8 cellular contexts compared by ENCODE assay signal in the genomic region with DNA sequence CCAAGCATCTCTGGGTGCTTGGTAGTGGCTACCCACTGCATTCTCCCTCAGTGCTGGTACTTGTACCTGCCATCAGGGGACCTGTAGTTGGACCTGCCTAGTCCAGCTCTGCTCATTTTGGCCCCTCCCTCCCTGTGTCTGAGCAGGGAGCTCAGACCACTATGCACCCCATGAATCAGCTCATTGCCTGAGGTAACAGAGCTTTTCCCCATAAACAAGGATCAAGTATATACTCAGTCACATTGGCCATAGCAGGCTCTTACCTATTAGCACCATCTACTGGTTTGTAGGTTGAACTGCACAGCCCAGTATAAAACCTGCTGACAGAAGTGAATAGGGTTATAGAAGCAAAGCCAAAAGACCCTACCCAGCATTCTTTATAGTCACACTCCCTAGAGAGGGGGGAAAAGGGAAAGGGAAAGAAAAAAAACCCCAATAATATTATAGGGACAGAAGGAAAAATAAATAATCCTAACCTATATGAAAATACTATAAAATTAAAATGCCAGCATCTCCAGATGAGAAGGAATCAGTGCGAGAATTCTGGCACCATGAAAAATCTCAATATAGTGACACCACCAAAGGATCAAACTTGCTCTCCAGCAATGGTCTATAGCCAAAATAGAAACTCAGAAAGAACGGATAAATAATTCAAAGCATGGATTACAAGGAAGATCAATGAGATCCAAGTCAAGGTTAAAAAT. TPM values are rescaled to one million over a fixed set of nuclear protein-coding genes. Genes with fewer than 3 reads are reported as not detected.
DNase-seq lines count a peak whose midpoint lies in the region; ATAC-seq and TF ChIP-seq lines count a peak whose summit lies in the region.

No MANE protein-coding gene starts in this region.

- H3K4me1 ChIP-seq in CD4-positive, CD25-positive, alpha-beta regulatory T cell (ENCODE audit: control insufficient read depth, insufficient read depth, low read length, poor library complexity, severe bottlenecking), result peaks cover 34% of the 10 kb centered on the region
- no peaks in the 10 kb centered on the region for H3K4me1 ChIP-seq in right lobe of liver

- H3K27me3 Mint-ChIP-seq in CD4-positive, CD25-positive, alpha-beta regulatory T cell, result no peaks in the 10 kb centered on the region
- H3K27me3 Mint-ChIP-seq in chondrocyte (ENCODE audit: low read depth), result no peaks in the 10 kb centered on the region

- H3K4me3 Mint-ChIP-seq in CD4-positive, CD25-positive, alpha-beta regulatory T cell, result peak overlapping the region; percentile 18 to 71 (median 49)
- H3K4me3 Mint-ChIP-seq in chondrocyte (ENCODE audit: unreplicated experiment), result no peak overlapping the region

- peak; percentile 81 for TF ChIP-seq RAD21 in Ishikawa (IDR thresholded peaks at IDR 0.05; ENCODE audit: low read depth)

- in situ Hi-C loops in SK-MEL-5 (cut with HindIII; ENCODE audit: low pct_unique_long_range_greater_than_20kb, low sequenced_read_pairs), result no loop called here

- H3K4me1 Mint-ChIP-seq in CD4-positive, CD25-positive, alpha-beta regulatory T cell, result peaks cover 30 to 46% (median 40%) of the 10 kb centered on the region in 4 donors
- H3K4me1 Mint-ChIP-seq in chondrocyte (ENCODE audit: low read depth), result peaks cover 11% of the 10 kb centered on the region

- no peak overlapping the region for H3K27ac ChIP-seq in CD4-positive, CD25-positive, alpha-beta regulatory T cell (ENCODE audit: insufficient read depth, low read length, poor library complexity, severe bottlenecking)
- H3K27ac ChIP-seq in right lobe of liver, result no peak overlapping the region

- DNase-seq in CD4-positive, CD25-positive, alpha-beta regulatory T cell, result peak in 2 of 3 donors; percentile 62 to 68
- DNase-seq in SK-MEL-5 (ENCODE audit: low read depth, low spot score) (peak; percentile 65), chondrocyte (ENCODE audit: low spot score) (no peak), right lobe of liver (no peak)

- TF ChIP-seq POLR2A in GM18505 (IDR thresholded peaks at IDR 0.05; ENCODE audit: borderline replicate concordance, extremely low read depth, insufficient read depth, insufficient read length) (no peak), right lobe of liver (IDR thresholded peaks at IDR 0.05) (no peak)

- WGBS in right lobe of liver (ENCODE audit: insufficient coverage, low coverage, low lambda C conversion rate, missing lambda C conversion rate), result 50% methylated on average over 2 of the region's 2 CpGs

- peaks cover 7 to 11% of the 10 kb centered on the region in 2 experiments for H3K9me3 ChIP-seq in CD4-positive, CD25-positive, alpha-beta regulatory T cell (ENCODE audit: control insufficient read depth in 2 of 2, low read length in 2 of 2)
- no peaks in the 10 kb centered on the region for H3K9me3 ChIP-seq in right lobe of liver

- TF ChIP-seq CTCF in chondrocyte (IDR thresholded peaks at IDR 0.05) (peak; percentile 83), right lobe of liver (IDR thresholded peaks at IDR 0.05) (peak; percentile 77 to 87 (median 82))

- peaks cover 3% of the 10 kb centered on the region for H3K36me3 ChIP-seq in CD4-positive, CD25-positive, alpha-beta regulatory T cell (ENCODE audit: control insufficient read depth, insufficient read depth, low read length)
- H3K36me3 ChIP-seq in right lobe of liver, result no peaks in the 10 kb centered on the region

- peaks cover 0 to 22% (median 5%) of the 10 kb centered on the region in 7 donors for H3K9me3 Mint-ChIP-seq in CD4-positive, CD25-positive, alpha-beta regulatory T cell
- peaks cover 27% of the 10 kb centered on the region for H3K9me3 Mint-ChIP-seq in chondrocyte (ENCODE audit: low read depth)

- H3K36me3 Mint-ChIP-seq in CD4-positive, CD25-positive, alpha-beta regulatory T cell, result peaks cover 60% of the 10 kb centered on the region
- H3K36me3 Mint-ChIP-seq in chondrocyte (ENCODE audit: low read depth), result peaks cover 38% of the 10 kb centered on the region

- intact Hi-C loops in right lobe of liver (cut with DNase I), result loop anchor here (5.0 to 10.0 kb wide), 2 partner anchors 109 to 127 kb away; no protein-coding TSS in a partner anchor

- TF ChIP-seq EP300 in Ishikawa (IDR thresholded peaks at IDR 0.05; ENCODE audit: borderline replicate concordance), result no peak

- no peak overlapping the region for H3K4me3 ChIP-seq in CD4-positive, CD25-positive, alpha-beta regulatory T cell (ENCODE audit: low read depth, low read length)
- no peak overlapping the region for H3K4me3 ChIP-seq in right lobe of liver

- peak; percentile 81 for ATAC-seq in CD4-positive, CD25-positive, alpha-beta regulatory T cell (ENCODE audit: low read depth in 2 of 2)
- peak; percentile 59 for ATAC-seq in GM18505 (IDR thresholded peaks at IDR 0.05; ENCODE audit: unreplicated experiment)
- peak; percentile 87 to 95 (median 88) for ATAC-seq in right lobe of liver
- no peak for ATAC-seq in HG02623 (IDR thresholded peaks at IDR 0.05; ENCODE audit: unreplicated experiment)
- ATAC-seq in HG03469 (IDR thresholded peaks at IDR 0.05; ENCODE audit: unreplicated experiment), result no peak

- H3K27me3 ChIP-seq in CD4-positive, CD25-positive, alpha-beta regulatory T cell (ENCODE audit: control insufficient read depth, insufficient read depth, low read length), result no peaks in the 10 kb centered on the region
- no peaks in the 10 kb centered on the region for H3K27me3 ChIP-seq in right lobe of liver

- H3K27ac Mint-ChIP-seq in CD4-positive, CD25-positive, alpha-beta regulatory T cell, result peak overlapping the region; percentile 49 to 91 (median 83)
- no peak overlapping the region for H3K27ac Mint-ChIP-seq in chondrocyte (ENCODE audit: unreplicated experiment)

TF ChIP-seq in Ishikawa, 13 proteins besides CTCF, POLR2A, EP300 and RAD21:
- no peak for TF ChIP-seq ZBTB7A (IDR thresholded peaks at IDR 0.05; ENCODE audit: low read depth)
- TF ChIP-seq, protein P1, sequence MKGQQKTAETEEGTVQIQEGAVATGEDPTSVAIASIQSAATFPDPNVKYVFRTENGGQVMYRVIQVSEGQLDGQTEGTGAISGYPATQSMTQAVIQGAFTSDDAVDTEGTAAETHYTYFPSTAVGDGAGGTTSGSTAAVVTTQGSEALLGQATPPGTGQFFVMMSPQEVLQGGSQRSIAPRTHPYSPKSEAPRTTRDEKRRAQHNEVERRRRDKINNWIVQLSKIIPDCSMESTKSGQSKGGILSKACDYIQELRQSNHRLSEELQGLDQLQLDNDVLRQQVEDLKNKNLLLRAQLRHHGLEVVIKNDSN (IDR thresholded peaks at IDR 0.05), result no peak
- TF ChIP-seq CREB1 (IDR thresholded peaks at IDR 0.05; ENCODE audit: low read depth), result no peak
- TF ChIP-seq NFIC (IDR thresholded peaks at IDR 0.05), result no peak
- no peak for TF ChIP-seq YY1 (IDR thresholded peaks at IDR 0.05; ENCODE audit: low read depth)
- no peak for TF ChIP-seq TAF1 (IDR thresholded peaks at IDR 0.05; ENCODE audit: low read depth)
- TF ChIP-seq TEAD4 (IDR thresholded peaks at IDR 0.05), result no peak
- no peak for TF ChIP-seq CEBPB (IDR thresholded peaks at IDR 0.05)
- no peak for TF ChIP-seq FOXM1 (IDR thresholded peaks at IDR 0.05; ENCODE audit: borderline replicate concordance, low read depth)
- no peak for TF ChIP-seq REST (IDR thresholded peaks at IDR 0.05; ENCODE audit: low read depth)
- TF ChIP-seq EGR1 (IDR thresholded peaks at IDR 0.05), result no peak
- TF ChIP-seq, protein P2, sequence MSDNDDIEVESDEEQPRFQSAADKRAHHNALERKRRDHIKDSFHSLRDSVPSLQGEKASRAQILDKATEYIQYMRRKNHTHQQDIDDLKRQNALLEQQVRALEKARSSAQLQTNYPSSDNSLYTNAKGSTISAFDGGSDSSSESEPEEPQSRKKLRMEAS (IDR thresholded peaks at IDR 0.05), result no peak
- no peak for TF ChIP-seq TCF12 (IDR thresholded peaks at IDR 0.05; ENCODE audit: low read depth)

RNA-seq across cellular contexts. Expression of gene FLACC1, which starts 6.9 kb away (rescaled TPM):
- total RNA-seq in CD4-positive, CD25-positive, alpha-beta regulatory T cell, result 7.0 TPM
- polyA plus RNA-seq in CD4-positive, CD25-positive, alpha-beta regulatory T cell, result 1 to 10 TPM in 2 of 4 donors, under 1 TPM in 2; 0.23 to 2.5 (median 1.0) TPM
- 0.85 and 2.4 TPM in 2 replicates for total RNA-seq in SK-MEL-5 (2014; rRNA removed; shearing (Covaris generic))
- 0.19 and 0.91 TPM in 2 replicates for polyA plus RNA-seq in SK-MEL-5 (2015; cell fraction: cytosol; rRNA removed)
- polyA plus RNA-seq in SK-MEL-5 (2015; cell fraction: nucleus; rRNA removed), result 8.8 and 15.4 TPM in 2 replicates
- total RNA-seq in chondrocyte, result 1.4 to 2.1 TPM (median 1.5 TPM) in 3 replicates
- 1 to 10 TPM in 1 of 6 experiments, under 1 TPM in 5; 0.74 to 2.0 (median 0.91) TPM for total RNA-seq in right lobe of liver

Comparison
In these comparisons a context has a peak if more than half of its experiments do, and no peak if none do; other contexts are left out.
1. ATAC-seq: peak in CD4-positive, CD25-positive, alpha-beta regulatory T cell (2 of 2), GM18505 (single experiment) and right lobe of liver (4 of 4); none in HG02623 (single experiment) and HG03469 (single experiment).
2. DNase-seq: peak in CD4-positive, CD25-positive, alpha-beta regulatory T cell (2 of 3) and SK-MEL-5 (single experiment); none in chondrocyte (single experiment) and right lobe of liver (0 of 3).